Comparison of ENCODE assay signal across 12 cellular contexts in the genomic region with DNA sequence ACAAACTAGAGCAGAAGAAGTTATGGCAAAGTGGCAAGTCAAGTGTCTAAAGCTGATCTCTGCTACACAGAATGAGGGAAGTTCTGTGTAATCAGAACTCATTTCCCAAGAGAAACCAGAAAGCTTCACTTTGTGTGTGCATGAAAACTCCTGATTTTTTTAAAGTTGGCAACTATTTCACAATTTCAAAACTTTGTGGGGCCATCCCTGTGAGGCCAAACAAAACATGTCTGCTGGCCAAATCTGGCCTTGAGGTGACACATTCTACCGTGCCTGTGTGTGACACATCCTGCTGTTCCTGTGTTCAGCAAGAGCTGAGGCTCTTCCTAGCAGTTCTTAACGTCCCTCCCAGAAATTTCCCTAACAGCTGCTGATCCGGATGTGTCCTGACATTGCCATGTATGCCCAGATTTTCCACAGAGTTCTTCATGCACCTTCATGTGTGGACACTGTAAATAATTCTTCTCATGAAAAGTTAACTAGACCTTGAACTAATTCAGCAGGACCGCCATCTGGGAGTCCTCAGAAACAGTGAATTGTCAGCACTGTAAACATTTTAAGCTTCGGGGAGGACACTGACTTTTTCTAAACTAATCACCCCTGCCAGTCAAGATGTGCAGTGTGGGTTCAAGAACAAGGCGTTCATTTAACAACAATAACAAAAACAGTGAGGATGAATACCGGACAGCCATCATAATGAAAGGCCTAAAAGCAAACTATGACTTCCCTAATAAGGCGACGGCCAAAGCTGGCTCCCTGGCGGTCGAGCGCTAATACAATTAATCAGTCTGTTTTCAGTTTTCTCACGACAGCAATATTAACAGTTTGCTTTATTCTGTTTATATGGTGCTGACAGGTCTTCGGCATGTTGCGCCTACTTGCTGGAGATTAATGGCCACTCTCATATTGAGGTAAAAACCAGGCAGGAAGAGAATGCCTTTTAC.
DNase-seq lines count a peak whose midpoint lies in the region; ATAC-seq and TF ChIP-seq lines count a peak whose summit lies in the region.
"Had no signal": no experiment of that assay in that cellular context is flagged by ENCODE, and none has a peak within 500 bp of the region (broad histone marks: within the 10 kb centered on the region; RNA-seq: fewer than 3 reads in every experiment).

No MANE protein-coding gene starts in this region.

- intact Hi-C loops in body of pancreas (cut with DNase I) = no loop called here

- H3F3A ChIP-seq in smooth muscle cell (ENCODE audit: low read depth) = no peaks in the 10 kb centered on the region

- H4K20me1 ChIP-seq in smooth muscle cell (ENCODE audit: low read depth) = no peaks in the 10 kb centered on the region

- H3K36me3 ChIP-seq in body of pancreas (replicated peaks in 1 of 2; ENCODE audit: insufficient read depth in 1 of 2, low read depth in 2 of 2) (no peaks in the 10 kb centered on the region), kidney epithelial cell (ENCODE audit: control insufficient read depth, insufficient read depth, low read length) (no peaks in the 10 kb centered on the region), smooth muscle cell (ENCODE audit: low read depth) (no peaks in the 10 kb centered on the region)

- H3K27me3 ChIP-seq in body of pancreas (no peaks in the 10 kb centered on the region), kidney epithelial cell (ENCODE audit: control insufficient read depth, insufficient read depth, low read length) (no peaks in the 10 kb centered on the region), smooth muscle cell (ENCODE audit: low read depth) (no peaks in the 10 kb centered on the region)

- H3K27ac ChIP-seq in body of pancreas = peak overlapping the region; percentile 51 to 81 (median 62)
- H3K27ac ChIP-seq in smooth muscle cell (ENCODE audit: low read depth) = peak overlapping the region; percentile 10

- H3K4me3 ChIP-seq in body of pancreas (no peak overlapping the region), kidney epithelial cell (ENCODE audit: low read depth, low read length) (no peak overlapping the region), smooth muscle cell (peak overlapping the region; percentile 1)
- H3K4me3 ChIP-seq: GM12878 had no signal

- H3K9me3 ChIP-seq in body of pancreas = no peaks in the 10 kb centered on the region
- H3K9me3 ChIP-seq in smooth muscle cell (replicated peaks; ENCODE audit: low read depth) = no peaks in the 10 kb centered on the region

- H3K9ac ChIP-seq in smooth muscle cell (ENCODE audit: low read depth) = no peak overlapping the region

- TF ChIP-seq CTCF in body of pancreas (IDR thresholded peaks at IDR 0.05) (no peak), kidney epithelial cell (IDR thresholded peaks at IDR 0.05; ENCODE audit: insufficient read depth, low read length, poor library complexity, severe bottlenecking) (no peak), smooth muscle cell (IDR thresholded peaks at IDR 0.05; ENCODE audit: borderline replicate concordance, insufficient read depth, poor library complexity, severe bottlenecking) (no peak)

- ATAC-seq in body of pancreas (peak; percentile 71), HG03039 (IDR thresholded peaks at IDR 0.05; ENCODE audit: unreplicated experiment) (no peak), HG03571 (IDR thresholded peaks at IDR 0.05; ENCODE audit: unreplicated experiment) (no peak)
- ATAC-seq: GM12878, Panc1 had no signal

- H2AFZ ChIP-seq in smooth muscle cell (ENCODE audit: low read depth) = no peak overlapping the region

- peak; percentile 49 for DNase-seq in H4 (ENCODE audit: low spot score)
- peak; percentile 46 to 77 (median 61) for DNase-seq in body of pancreas
- DNase-seq in kidney epithelial cell (ENCODE audit: low read depth) = peak; percentile 23
- DNase-seq in smooth muscle cell (lab: John Stamatoyannopoulos, UW; ENCODE audit: unreplicated experiment) = peak; percentile 3
- no peak for DNase-seq in central memory CD4-positive, alpha-beta T cell
- no peak for DNase-seq in stimulated activated naive CD4-positive, alpha-beta T cell (lab: John Stamatoyannopoulos, UW)
- DNase-seq: activated naive CD8-positive, alpha-beta T cell treated with anti-CD3 and anti-CD28 coated beads, Interleukin-2, amount 10 ng/mL, durations not matched to agents 7 days and 5 days; naive B cell had no signal

- 60% methylated on average over 15 of the region's 15 CpGs for WGBS in body of pancreas, 2 donors
- 38% methylated on average over 15 of the region's 15 CpGs for WGBS in smooth muscle cell (ENCODE audit: low lambda C conversion rate)

- H3K79me2 ChIP-seq in smooth muscle cell (ENCODE audit: low read depth) = no peaks in the 10 kb centered on the region

- H3K4me2 ChIP-seq in smooth muscle cell = peak overlapping the region; percentile 47

- H3K4me1 ChIP-seq in body of pancreas (peaks cover 21% of the 10 kb centered on the region), smooth muscle cell (ENCODE audit: low read depth) (peaks cover 5% of the 10 kb centered on the region)

- peak in 1 of 3 donors; percentile 13 for TF ChIP-seq POLR2A in body of pancreas (IDR thresholded peaks at IDR 0.05)

Comparison
In these comparisons a context has a peak if more than half of its experiments do, and no peak if none do; other contexts are left out.
1. DNase-seq: peak in H4 (single experiment), body of pancreas (4 of 4), kidney epithelial cell (single experiment) and smooth muscle cell (single experiment); none in central memory CD4-positive, alpha-beta T cell (single experiment) and stimulated activated naive CD4-positive, alpha-beta T cell (0 of 6).